In the genomic region with DNA sequence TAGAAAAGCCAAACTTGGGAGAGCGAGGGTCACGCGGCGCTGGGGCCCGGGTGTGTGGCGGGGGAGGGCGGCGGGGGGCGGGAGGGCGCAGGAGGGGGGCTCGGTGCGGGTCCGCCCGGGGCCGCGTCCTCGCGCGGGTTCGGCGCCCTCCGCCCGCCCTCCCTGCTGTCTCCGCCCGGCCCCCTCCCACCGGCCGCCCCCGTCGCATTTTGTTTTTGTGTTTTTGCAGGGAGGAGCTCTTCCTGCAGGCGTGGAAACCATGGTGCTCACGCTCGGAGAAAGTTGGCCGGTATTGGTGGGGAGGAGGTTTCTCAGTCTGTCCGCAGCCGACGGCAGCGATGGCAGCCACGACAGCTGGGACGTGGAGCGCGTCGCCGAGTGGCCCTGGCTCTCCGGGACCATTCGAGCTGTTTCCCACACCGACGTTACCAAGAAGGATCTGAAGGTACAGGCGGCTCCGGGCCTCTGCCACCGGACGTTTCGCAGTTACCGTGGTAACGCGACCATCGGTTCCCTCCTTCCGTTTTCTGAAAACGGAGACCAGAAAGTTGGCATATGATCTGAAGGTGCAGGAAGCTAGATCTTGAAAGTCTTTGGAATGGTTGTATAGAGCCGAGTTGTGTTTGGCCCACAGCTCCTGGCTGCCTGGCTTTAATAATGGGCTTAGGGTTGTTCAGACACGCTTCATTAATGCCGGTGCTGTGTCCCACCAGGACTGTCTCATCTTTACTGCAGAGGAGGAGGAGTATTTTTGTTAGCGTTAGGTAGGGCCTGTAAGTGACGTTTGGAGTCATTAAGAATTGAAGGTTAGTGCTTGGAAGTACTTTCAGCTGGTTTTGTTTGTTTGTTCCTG, we compare ENCODE assay signal across 8 cellular contexts. TPM values are rescaled to one million over a fixed set of nuclear protein-coding genes. Genes with fewer than 3 reads are reported as not detected.
DNase-seq lines count a peak whose midpoint lies in the region; ATAC-seq and TF ChIP-seq lines count a peak whose summit lies in the region.

No MANE protein-coding gene starts in this region.

- DNase-seq in GF-D8 (lab: John Stamatoyannopoulos, UW): peak; percentile 37
- no peak for DNase-seq in HFF-Myc (ENCODE audit: extremely low read depth, low read depth)
- DNase-seq in NCI-H460 (ENCODE audit: extremely low read depth, low read depth): peak; percentile 18
- DNase-seq in activated CD8-positive, alpha-beta memory T cell treated with anti-CD3 and anti-CD28 coated beads for 1 hour (ENCODE audit: extremely low read depth in 1 of 2, low read depth in 1 of 2): peak; percentile 22 to 47
- DNase-seq in effector CD4-positive, alpha-beta T cell: peak; percentile 63
- DNase-seq in lung microvascular endothelial cell (ENCODE audit: low read depth in 2 of 2): peak; percentile 65 to 79
- peak; percentile 35 for DNase-seq in stimulated activated CD8-positive, alpha-beta memory T cell treated with anti-CD3 and anti-CD28 coated beads, Interleukin-12 subunit alpha, Interleukin-12 subunit beta, amount 100 ng/mL, for 1 hour (ENCODE audit: low read depth)

- H3K4me3 ChIP-seq in HFF-Myc (replicated peaks; ENCODE audit: low read depth, low read length): peak overlapping the region; percentile 62

- no peak for TF ChIP-seq CTCF in HFF-Myc (IDR thresholded peaks at IDR 0.05; ENCODE audit: low read depth, low read length, missing control alignments)

- no peak for ATAC-seq in GM19351 (IDR thresholded peaks at IDR 0.05; ENCODE audit: unreplicated experiment)

RNA-seq across cellular contexts. Expression of a gene that starts 0.8 kb away (rescaled TPM):
- 20.1 and 22.3 TPM in 2 replicates for total RNA-seq in NCI-H460 (2014; rRNA removed; shearing (Covaris generic))
- polyA plus RNA-seq in NCI-H460 (2014; cell fraction: nucleus; rRNA removed): 15.1 and 17.5 TPM in 2 replicates
- 15.5 and 26.0 TPM in 2 replicates for total RNA-seq in lung microvascular endothelial cell
